ENCODE assay signal across 32 cellular contexts in genomic region chr9:2496160-2496559, GRCh38.
"Had no signal": no experiment of that assay in that cellular context is flagged by ENCODE, and none has a peak within 500 bp of the region (broad histone marks: within the 10 kb centered on the region; RNA-seq: fewer than 3 reads in every experiment).

No MANE protein-coding gene starts in this region.

- H3K9me3 ChIP-seq: esophagus squamous epithelium, mucosa of descending colon, neutrophil, ovary, sigmoid colon, SK-N-SH, testis, vagina had no signal

- H3K4me2 ChIP-seq: SK-N-SH, smooth muscle cell had no signal

- DNase-seq: activated CD4-positive, alpha-beta T cell treated with anti-CD3 and anti-CD28 coated beads for 48 hours; activated CD4-positive, alpha-beta T cell treated with anti-CD3 and anti-CD28 coated beads, Interleukin-2, amount 50 U/mL, for 48 hours; activated CD8-positive, alpha-beta memory T cell treated with anti-CD3 and anti-CD28 coated beads, Interleukin-2, amount 50 U/mL, for 48 hours; activated gamma-delta T cell treated with Interleukin-2 at 50 U/mL for 16 hours; activated naive CD4-positive, alpha-beta T cell treated with anti-CD3 and anti-CD28 coated beads, Interleukin-2, amount 50 U/mL, for 16 hours; activated T-cell treated with anti-CD3 and anti-CD28 coated beads, Interleukin-2, amount 50 U/mL, for 4 hours; amniotic stem cell; brain microvascular endothelial cell; caudate nucleus; esophagus squamous epithelium; foreskin melanocyte; glutamatergic neuron; hippocampal formation; mucosa of descending colon; ovary; sigmoid colon; SK-N-SH; stimulated activated CD4-positive, alpha-beta T cell treated with anti-CD3 and anti-CD28 coated beads, Interleukin-1b, Interleukin-23, amount 100 ng/mL, for 48 hours; stimulated activated CD4-positive, alpha-beta T cell treated with anti-CD3 and anti-CD28 coated beads, Interleukin-4, amount 100 ng/mL, for 4 hours; stimulated activated CD8-positive, alpha-beta memory T cell treated with anti-CD3 and anti-CD28 coated beads, Interleukin-4, amount 100 ng/mL, for 48 hours; stimulated activated naive CD4-positive, alpha-beta T cell; SW 1271; T-helper 9 cell; testis; WERI-Rb-1 had no signal

- H3K27me3 ChIP-seq: brain microvascular endothelial cell, esophagus squamous epithelium, neutrophil, ovary, sigmoid colon, testis, vagina had no signal

- H3K4me3 ChIP-seq: esophagus squamous epithelium, lung, mucosa of descending colon, ovary, sigmoid colon, smooth muscle cell, testis, vagina had no signal

- H3K36me3 ChIP-seq: brain microvascular endothelial cell, esophagus squamous epithelium, neutrophil, ovary, sigmoid colon, vagina, WERI-Rb-1 had no signal

- ATAC-seq: activated CD4-positive, CD25-positive, alpha-beta regulatory T cell treated with anti-CD3 and anti-CD28 coated beads, Interleukin-2, amount 50 U/mL, for 24 hours; activated T-cell treated with anti-CD3 and anti-CD28 coated beads, Interleukin-2, amount 50 U/mL, for 4 hours; activated T-helper 17 cell treated with anti-CD3 and anti-CD28 coated beads, Interleukin-2, amount 50 U/mL, for 72 hours; left lobe of liver; mucosa of descending colon had no signal

- H3K9ac ChIP-seq: SK-N-SH had no signal

- H3K4me1 ChIP-seq: testis, vagina had no signal

- H3K27ac ChIP-seq: brain microvascular endothelial cell, esophagus squamous epithelium, neutrophil, testis, vagina, WERI-Rb-1 had no signal
